In genomic region chr1:156889802-156890585, GRCh38 we compare ENCODE assay signal across 9 cellular contexts. TPM values are rescaled to one million over a fixed set of nuclear protein-coding genes. Genes with fewer than 3 reads are reported as not detected.
DNase-seq lines count a peak whose midpoint lies in the region; ATAC-seq and TF ChIP-seq lines count a peak whose summit lies in the region.
"Had no signal": no experiment of that assay in that cellular context is flagged by ENCODE, and none has a peak within 500 bp of the region (broad histone marks: within the 10 kb centered on the region; RNA-seq: fewer than 3 reads in every experiment).

No MANE protein-coding gene starts in this region.

- H3K36me3 ChIP-seq in cardiac muscle cell: no peaks in the 10 kb centered on the region
- no peaks in the 10 kb centered on the region for H3K36me3 ChIP-seq in psoas muscle (ENCODE audit: insufficient read depth in 1 of 2, low read depth in 1 of 2)

- WGBS in psoas muscle, 3 donors: 40 to 41% (median 40%) methylated on average over 8 of the region's 8 CpGs

- peak; percentile 81 for TF ChIP-seq CTCF in cardiac muscle cell (IDR thresholded peaks at IDR 0.05; ENCODE audit: low read depth, low read length)
- TF ChIP-seq CTCF in psoas muscle (IDR thresholded peaks at IDR 0.05): peak; percentile 86

- no peaks in the 10 kb centered on the region for H3K4me1 ChIP-seq in cardiac muscle cell (ENCODE audit: low read depth)
- no peaks in the 10 kb centered on the region for H3K4me1 ChIP-seq in psoas muscle

- H3K27ac ChIP-seq in cardiac muscle cell (no peak overlapping the region), psoas muscle (no peak overlapping the region)
- H3K27ac ChIP-seq: epithelial cell of prostate had no signal

- no peaks in the 10 kb centered on the region for H3K9me3 ChIP-seq in cardiac muscle cell (ENCODE audit: low read depth)
- no peaks in the 10 kb centered on the region for H3K9me3 ChIP-seq in psoas muscle

- intact Hi-C loops in psoas muscle (cut with DNase I): loop anchor here (2.0 to 10.0 kb wide), 5 partner anchors 31 to 195 kb away; partner anchors contain the start of gene LRRC71 (in 1 of the 2)

- ATAC-seq in psoas muscle: peak; percentile 55 to 76 (median 69)
- no peak for ATAC-seq in HG02642 (IDR thresholded peaks at IDR 0.05; ENCODE audit: poor library complexity, unreplicated experiment)
- no peak for ATAC-seq in HG03378 (IDR thresholded peaks at IDR 0.05; ENCODE audit: unreplicated experiment)

- DNase-seq in GM03348 (ENCODE audit: low spot score) (peak; percentile 89), NAMALWA (ENCODE audit: low spot score) (peak; percentile 83), SK-N-DZ (ENCODE audit: low spot score) (peak; percentile 89), cardiac muscle cell (ENCODE audit: low read depth in 1 of 2, low spot score in 1 of 2) (peak; percentile 87 to 91), psoas muscle (peak; percentile 79 to 89)
- peak; percentile 44 for DNase-seq in activated naive CD4-positive, alpha-beta T cell treated with anti-CD3 and anti-CD28 coated beads, Interleukin-2, amount 50 U/mL, for 16 hours

- H3K27me3 ChIP-seq in cardiac muscle cell: peaks cover 33% of the 10 kb centered on the region
- peaks cover 0 to 29% (median 5%) of the 10 kb centered on the region in 3 donors for H3K27me3 ChIP-seq in psoas muscle (ENCODE audit: insufficient read depth in 3 of 3, low read length in 2 of 3)

- H3K4me3 ChIP-seq in cardiac muscle cell: no peak overlapping the region
- no peak overlapping the region for H3K4me3 ChIP-seq in psoas muscle

RNA-seq across cellular contexts. Expression of gene PEAR1, which starts 3.5 kb away (rescaled TPM):
- polyA plus RNA-seq in SK-N-DZ (2014; cell fraction: cytosol; rRNA removed): 0.31 and 2.4 TPM in 2 replicates
- 3.7 and 4.1 TPM in 2 replicates for polyA plus RNA-seq in SK-N-DZ (2014; cell fraction: nucleus; rRNA removed)
- total RNA-seq in cardiac muscle cell (0.14 and 0.57 TPM in 2 replicates), psoas muscle (1 to 10 TPM; 3.8 to 7.3 (median 4.1) TPM)
- polyA plus RNA-seq in cardiac muscle cell (0.59 and 1.1 TPM in 2 replicates), psoas muscle (1 to 10 TPM; 2.1 to 4.6 (median 2.6) TPM)

RNA-seq across cellular contexts. Expression of gene NTRK1, which starts 29.3 kb away (rescaled TPM):
- 11.7 and 16.8 TPM in 2 replicates for polyA plus RNA-seq in SK-N-DZ (2014; cell fraction: cytosol; rRNA removed)
- polyA plus RNA-seq in SK-N-DZ (2014; cell fraction: nucleus; rRNA removed): 42.6 and 46.0 TPM in 2 replicates
- total RNA-seq in cardiac muscle cell (3.6 and 3.8 TPM in 2 replicates), psoas muscle (under 1 TPM; 0.16 to 0.92 (median 0.44) TPM)
- polyA plus RNA-seq in cardiac muscle cell (2.4 and 3.9 TPM in 2 replicates), psoas muscle (under 1 TPM; 0.07 to 0.65 (median 0.58) TPM)

RNA-seq across cellular contexts. Expression of gene LRRC71, which starts 30.4 kb away (rescaled TPM):
- polyA plus RNA-seq in SK-N-DZ (2014; cell fraction: cytosol; rRNA removed): not detected in 2 replicates
- polyA plus RNA-seq in SK-N-DZ (2014; cell fraction: nucleus; rRNA removed): not detected in 2 replicates
- total RNA-seq in cardiac muscle cell (0.11 and 0.45 TPM in 2 replicates), psoas muscle (not detected)
- polyA plus RNA-seq in cardiac muscle cell (0.24 and 0.69 TPM in 2 replicates), psoas muscle (under 1 TPM in 2 of 3 donors, not detected in 1; 0.03 TPM)

RNA-seq across cellular contexts. Expression of gene INSRR, which starts 31.1 kb away (rescaled TPM):
- polyA plus RNA-seq in SK-N-DZ (2014; cell fraction: cytosol; rRNA removed): 0.45 and 1.3 TPM in 2 replicates
- 9.1 and 10.2 TPM in 2 replicates for polyA plus RNA-seq in SK-N-DZ (2014; cell fraction: nucleus; rRNA removed)
- total RNA-seq in cardiac muscle cell: 0.18 and 0.21 TPM in 2 replicates
- polyA plus RNA-seq in cardiac muscle cell: 0.11 and 0.30 TPM in 2 replicates
- total RNA-seq in psoas muscle: under 1 TPM in 1 of 4 donors, not detected in 3; 0.07 TPM
- under 1 TPM in 1 of 3 donors, not detected in 2; under 0.01 TPM for polyA plus RNA-seq in psoas muscle

Comparison
In these comparisons a context has a peak if more than half of its experiments do, and no peak if none do; other contexts are left out.
1. ATAC-seq: peak in psoas muscle (4 of 4); none in HG02642 (single experiment) and HG03378 (single experiment).
2. Peak in every context shown above with its lines, with median percentiles within 50 percentile points of each other: DNase-seq.